In the genomic region with DNA sequence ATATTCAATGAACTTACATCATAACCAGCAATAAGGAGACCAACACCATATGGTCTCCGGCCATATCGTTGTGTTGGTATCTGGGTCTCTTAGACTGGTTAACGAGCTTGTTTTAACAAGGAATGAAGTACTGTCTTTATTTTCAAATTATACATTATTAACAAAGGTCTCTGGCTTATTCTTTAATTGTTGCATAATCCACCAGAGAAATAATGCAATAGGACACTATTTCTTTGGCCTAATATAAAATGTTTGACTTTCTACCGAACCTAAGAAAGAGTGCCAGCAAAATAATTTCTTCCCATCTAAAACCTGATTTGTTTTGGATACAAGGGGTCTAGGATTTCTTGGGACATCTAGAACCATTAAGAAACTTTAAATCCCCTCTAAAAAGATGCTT, we compare ENCODE assay signal across 33 cellular contexts.
"Had no signal": no experiment of that assay in that cellular context is flagged by ENCODE, and none has a peak within 500 bp of the region (broad histone marks: within the 10 kb centered on the region; RNA-seq: fewer than 3 reads in every experiment).

No MANE protein-coding gene starts in this region.

- H3K9me3 ChIP-seq: adrenal gland, ascending aorta, body of pancreas, breast epithelium had no signal

- H3K27ac ChIP-seq: adrenal gland, ascending aorta, body of pancreas, brain microvascular endothelial cell, breast epithelium, cardiac muscle cell had no signal

- FAIRE-seq: astrocyte, bronchial epithelial cell, colon had no signal

- H3K4me3 ChIP-seq: adrenal gland, ascending aorta, body of pancreas, breast epithelium, cardiac muscle cell had no signal

- DNase-seq: activated effector memory CD4-positive, alpha-beta T cell treated with anti-CD3 and anti-CD28 coated beads, Interleukin-2, amount 50 U/mL, for 16 hours; activated effector memory CD4-positive, alpha-beta T cell treated with Interleukin-2 at 50 U/mL for 16 hours; activated gamma-delta T cell; activated gamma-delta T cell treated with Interleukin-2 at 50 U/mL for 16 hours; activated naive CD4-positive, alpha-beta T cell; activated naive CD4-positive, alpha-beta T cell treated with anti-CD3 and anti-CD28 coated beads for 36 hours; activated naive CD4-positive, alpha-beta T cell treated with anti-CD3 and anti-CD28 coated beads, Interleukin-2, amount 10 ng/mL, durations not matched to agents 7 days and 5 days; activated naive CD4-positive, alpha-beta T cell treated with anti-CD3 and anti-CD28 coated beads, Interleukin-2, amount 50 U/mL, for 16 hours; activated naive CD4-positive, alpha-beta T cell treated with Interleukin-2 at 50 U/mL for 16 hours; activated naive CD8-positive, alpha-beta T cell treated with anti-CD3 and anti-CD28 coated beads for 36 hours; activated naive CD8-positive, alpha-beta T cell treated with anti-CD3 and anti-CD28 coated beads, Interleukin-2, amount 10 ng/mL, durations not matched to agents 7 days and 5 days; activated naive CD8-positive, alpha-beta T cell treated with anti-CD3 and anti-CD28 coated beads, Interleukin-2, amount 50 U/mL, for 24 hours; activated T-cell treated with anti-CD3 and anti-CD28 coated beads, Interleukin-2, amount 50 U/mL, for 4 hours; activated T-cell treated with anti-CD3 and anti-CD28 coated beads, Interleukin-2, amount 50 U/mL, for 48 hours; activated T-cell treated with anti-CD3 and anti-CD28 coated beads, Interleukin-2, amount 50 U/mL, for 72 hours; adrenal gland; amniotic stem cell; amygdala; anterior cingulate cortex; aorta; body of pancreas; brain microvascular endothelial cell; caudate nucleus; central memory CD4-positive, alpha-beta T cell; cerebellar nuclear complex had no signal

- ATAC-seq: activated naive CD4-positive, alpha-beta T cell treated with anti-CD3 and anti-CD28 coated beads, Interleukin-2, amount 50 U/mL, for 72 hours; activated naive CD8-positive, alpha-beta T cell treated with anti-CD3 and anti-CD28 coated beads, Interleukin-2, amount 50 U/mL, for 24 hours; activated T-cell treated with anti-CD3 and anti-CD28 coated beads, Interleukin-2, amount 50 U/mL, for 4 hours; activated T-cell treated with anti-CD3 and anti-CD28 coated beads, Interleukin-2, amount 50 U/mL, for 72 hours; activated T-helper 17 cell treated with anti-CD3 and anti-CD28 coated beads, Interleukin-2, amount 50 U/mL, for 72 hours; body of pancreas had no signal

- H3K27me3 ChIP-seq: adrenal gland, ascending aorta, body of pancreas, brain microvascular endothelial cell, breast epithelium, cardiac muscle cell had no signal
